In the genomic region with DNA sequence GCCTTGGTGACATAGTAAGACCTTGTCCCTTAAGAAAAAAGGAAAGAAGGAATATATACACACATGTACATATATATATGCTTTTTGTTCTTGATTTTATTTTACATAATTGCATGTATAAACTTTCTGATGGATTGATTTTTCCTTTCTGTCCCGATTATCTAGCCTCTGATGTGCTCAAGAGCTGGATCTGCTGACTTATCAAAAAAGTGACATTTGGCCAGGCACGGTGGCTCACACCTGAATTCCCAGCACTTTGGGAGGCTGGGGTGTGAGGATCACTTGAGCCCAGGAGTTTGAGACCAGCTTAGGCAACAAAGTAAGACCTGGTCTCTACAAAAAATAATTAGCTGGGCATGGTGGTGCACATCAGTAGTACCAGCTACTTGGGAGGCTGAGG, we compare ENCODE assay signal across 1 cellular context.
TF ChIP-seq lines count a peak whose summit lies in the region.

No MANE protein-coding gene starts in this region.

TF ChIP-seq in HepG2, 621 proteins besides CTCF, POLR2A, EP300 and RAD21:
- TF ChIP-seq MAFK (conservative IDR thresholded peaks at IDR 0.05 in 1 of 2, IDR thresholded peaks at IDR 0.05 in 1 of 2; ENCODE audit: low read length in 2 of 2) (peak; percentile 79), MTA1 (CRISPR knock-in tag; IDR thresholded peaks at IDR 0.05; ENCODE audit: borderline replicate concordance) (no peak), MAFF (IDR thresholded peaks at IDR 0.05; ENCODE audit: low read depth, low read length) (peak; percentile 66)
